ENCODE assay signal across 8 cellular contexts in the genomic region with DNA sequence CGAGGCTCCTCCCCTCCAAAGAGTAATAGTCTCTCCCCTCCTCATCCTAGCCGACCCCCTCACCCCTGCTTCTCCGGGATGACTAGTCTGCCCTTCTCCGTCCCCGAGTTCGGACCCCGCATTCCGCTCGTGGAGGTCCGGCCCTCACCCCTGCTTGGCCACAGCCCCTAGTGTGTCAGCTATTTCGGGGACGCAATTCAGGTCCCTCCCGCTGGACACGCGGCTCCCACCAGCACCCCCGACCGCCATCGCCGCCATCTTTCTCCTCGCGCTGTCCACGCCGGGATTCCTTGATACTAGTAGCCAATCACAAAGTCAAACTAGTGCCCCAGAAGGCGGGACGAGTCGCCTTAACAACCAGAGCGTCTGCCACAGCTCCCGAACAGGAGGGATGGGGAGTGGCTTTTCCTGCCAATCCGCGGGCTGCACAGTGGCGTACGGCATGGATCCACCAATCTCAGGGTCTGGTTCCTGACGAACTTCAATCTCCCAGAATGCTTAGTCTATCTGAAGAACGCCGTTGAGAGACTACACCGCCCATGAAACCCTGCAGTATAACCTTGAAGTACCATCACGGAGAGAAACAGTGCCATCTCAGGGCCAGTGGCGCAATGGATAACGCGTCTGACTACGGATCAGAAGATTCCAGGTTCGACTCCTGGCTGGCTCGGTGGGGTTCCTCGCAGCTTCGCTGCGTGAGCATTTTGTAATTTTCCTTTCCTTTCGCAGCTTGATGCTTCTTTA. TPM values are rescaled to one million over a fixed set of nuclear protein-coding genes. Genes with fewer than 3 reads are reported as not detected.
DNase-seq lines count a peak whose midpoint lies in the region; ATAC-seq, FAIRE-seq and TF ChIP-seq lines count a peak whose summit lies in the region.

PRMT5 (minus strand) TSS at position 273 of the 744 bp plus-strand sequence; CDS start at position 258, 15 bp downstream.

- H3K36me3 ChIP-seq in astrocyte (ENCODE audit: insufficient read depth, low read length) (peaks cover 14% of the 10 kb centered on the region), uterus (no peaks in the 10 kb centered on the region)

- intact Hi-C loops in right cardiac atrium (cut with DNase I) (no loop called here), uterus (cut with DNase I; ENCODE audit: low total_unique reads) (no loop called here)

- H3K4me2 ChIP-seq in astrocyte (ENCODE audit: low read length), result peak within 1 kb of the TSS; percentile 99

- H3K4me1 ChIP-seq in astrocyte (ENCODE audit: insufficient read depth, low read length) (peaks cover 16% of the 10 kb centered on the region), right cardiac atrium (ENCODE audit: control insufficient read depth, insufficient read depth, low read length) (no peaks in the 10 kb centered on the region), uterus (peaks cover 0 to 10% of the 10 kb centered on the region in 2 donors)

- TF ChIP-seq CTCF in astrocyte (IDR thresholded peaks at IDR 0.05; ENCODE audit: insufficient read depth, low read depth, low read length), result no peak
- peak in 2 of 4 experiments; percentile 27 to 46 for TF ChIP-seq CTCF in uterus (IDR thresholded peaks at IDR 0.05)

- peak within 1 kb of the TSS; percentile 90 for H3K27ac ChIP-seq in astrocyte (ENCODE audit: low read depth, low read length)
- peak within 1 kb of the TSS; percentile 65 for H3K27ac ChIP-seq in right cardiac atrium (ENCODE audit: low read length)
- peak within 1 kb of the TSS; percentile 87 to 95 for H3K27ac ChIP-seq in uterus

- peaks cover 18% of the 10 kb centered on the region for H3K4me1 Mint-ChIP-seq in T-helper 2 cell treated with Interferon-gamma antibody and Interleukin-4, amounts not matched to agents 5 μg/mL and 100 μg/mL, for 36 hours (ENCODE audit: low read depth)
- peaks cover 5% of the 10 kb centered on the region for H3K4me1 Mint-ChIP-seq in astrocyte (ENCODE audit: low read depth, unreplicated experiment)

- H3K79me2 ChIP-seq in astrocyte (ENCODE audit: insufficient read depth, low read length), result peaks cover 30% of the 10 kb centered on the region

- WGBS in right cardiac atrium, result under 1% methylated on average over 47 of the region's 47 CpGs

- peak within 1 kb of the TSS; percentile 90 for H2AFZ ChIP-seq in astrocyte (ENCODE audit: low read depth, low read length)

- H3K36me3 Mint-ChIP-seq in T-helper 2 cell treated with Interferon-gamma antibody and Interleukin-4, amounts not matched to agents 5 μg/mL and 100 μg/mL, for 36 hours (ENCODE audit: low read depth), result peaks cover 26% of the 10 kb centered on the region
- peaks cover 11% of the 10 kb centered on the region for H3K36me3 Mint-ChIP-seq in astrocyte (ENCODE audit: low read depth, unreplicated experiment)

- H3K27me3 ChIP-seq in astrocyte (ENCODE audit: insufficient read depth, low read length) (no peaks in the 10 kb centered on the region), right cardiac atrium (ENCODE audit: control insufficient read depth, insufficient read depth) (no peaks in the 10 kb centered on the region), uterus (no peaks in the 10 kb centered on the region)

- no peak within 1 kb of the TSS for H3K27ac Mint-ChIP-seq in T-helper 2 cell treated with Interferon-gamma antibody and Interleukin-4, amounts not matched to agents 5 μg/mL and 100 μg/mL, for 36 hours
- H3K27ac Mint-ChIP-seq in astrocyte (ENCODE audit: unreplicated experiment), result no peak within 1 kb of the TSS

- peak; percentile 83 for ATAC-seq in HG02973 (IDR thresholded peaks at IDR 0.05; ENCODE audit: unreplicated experiment)
- peak; percentile 98 to 99 for ATAC-seq in right cardiac atrium

- H3K9me3 ChIP-seq in astrocyte (ENCODE audit: insufficient read depth, low read depth, low read length), result no peaks in the 10 kb centered on the region
- no peaks in the 10 kb centered on the region for H3K9me3 ChIP-seq in right cardiac atrium (ENCODE audit: control insufficient read depth, low read length)
- no peaks in the 10 kb centered on the region for H3K9me3 ChIP-seq in uterus

- no peak within 1 kb of the TSS for H3K4me3 Mint-ChIP-seq in T-helper 2 cell treated with Interferon-gamma antibody and Interleukin-4, amounts not matched to agents 5 μg/mL and 100 μg/mL, for 36 hours
- H3K4me3 Mint-ChIP-seq in astrocyte (ENCODE audit: unreplicated experiment), result no peak within 1 kb of the TSS

- H3K27me3 Mint-ChIP-seq in T-helper 2 cell treated with Interferon-gamma antibody and Interleukin-4, amounts not matched to agents 5 μg/mL and 100 μg/mL, for 36 hours (ENCODE audit: low read depth), result no peaks in the 10 kb centered on the region
- no peaks in the 10 kb centered on the region for H3K27me3 Mint-ChIP-seq in astrocyte (ENCODE audit: low read depth, unreplicated experiment)

- no peaks in the 10 kb centered on the region for H3K9me3 Mint-ChIP-seq in T-helper 2 cell treated with Interferon-gamma antibody and Interleukin-4, amounts not matched to agents 5 μg/mL and 100 μg/mL, for 36 hours
- H3K9me3 Mint-ChIP-seq in astrocyte (ENCODE audit: unreplicated experiment), result no peaks in the 10 kb centered on the region

- peak; percentile 69 to 80 for TF ChIP-seq POLR2A in uterus (IDR thresholded peaks at IDR 0.05)

- FAIRE-seq in GM18507 (lab: Jason Lieb, UNC) (peak; percentile 98), astrocyte (lab: Jason Lieb, UNC) (peak; percentile 43)

- DNase-seq in GM18507 (ENCODE audit: extremely low spot score, insufficient read length, low read depth) (peak; percentile 85), NCI-H1930 (lab: John Stamatoyannopoulos, UW) (peak; percentile 98), astrocyte (ENCODE audit: low read depth) (peak; percentile 99), right cardiac atrium (peak; percentile 99), pulmonary artery endothelial cell (ENCODE audit: low read depth, low spot score) (peak; percentile 99), uterus (peak; percentile 99 to 100)
- peak; percentile 96 for DNase-seq in T-helper 2 cell treated with Interferon-gamma antibody and Interleukin-4, amounts not matched to agents 5 μg/mL and 100 μg/mL, for 36 hours (ENCODE audit: low spot score)

- peak within 1 kb of the TSS; percentile 93 for H3K4me3 ChIP-seq in astrocyte (ENCODE audit: insufficient read depth, low read depth, low read length)
- peak within 1 kb of the TSS; percentile 65 for H3K4me3 ChIP-seq in right cardiac atrium (ENCODE audit: low read length)
- peak within 1 kb of the TSS; percentile 96 to 97 for H3K4me3 ChIP-seq in uterus

- H3K9ac ChIP-seq in astrocyte (ENCODE audit: low read length), result peak within 1 kb of the TSS; percentile 96

- peaks cover 3% of the 10 kb centered on the region for H4K20me1 ChIP-seq in astrocyte (ENCODE audit: insufficient read depth, low read length)

RNA-seq across cellular contexts. Expression of gene PRMT5, which starts in this region (rescaled TPM):
- 84.2 and 91.6 TPM in 2 replicates for total RNA-seq in astrocyte
- 10 to 100 TPM; 37.3 to 52.1 (median 49.5) TPM for total RNA-seq in right cardiac atrium
- 22.0 TPM for polyA plus RNA-seq in right cardiac atrium
- 67.0 and 67.7 TPM in 2 replicates for total RNA-seq in pulmonary artery endothelial cell
- 100 to 1,000 TPM in 1 of 4 donors, 10 to 100 TPM in 3; 57.9 to 126 (median 75.6) TPM for total RNA-seq in uterus

Comparison
In these comparisons a context has a peak if more than half of its experiments do, and no peak if none do; other contexts are left out.
1. Peak in every context shown above with its lines: DNase-seq, ATAC-seq, H3K4me3 ChIP-seq and H3K27ac ChIP-seq.